In the genomic region with DNA sequence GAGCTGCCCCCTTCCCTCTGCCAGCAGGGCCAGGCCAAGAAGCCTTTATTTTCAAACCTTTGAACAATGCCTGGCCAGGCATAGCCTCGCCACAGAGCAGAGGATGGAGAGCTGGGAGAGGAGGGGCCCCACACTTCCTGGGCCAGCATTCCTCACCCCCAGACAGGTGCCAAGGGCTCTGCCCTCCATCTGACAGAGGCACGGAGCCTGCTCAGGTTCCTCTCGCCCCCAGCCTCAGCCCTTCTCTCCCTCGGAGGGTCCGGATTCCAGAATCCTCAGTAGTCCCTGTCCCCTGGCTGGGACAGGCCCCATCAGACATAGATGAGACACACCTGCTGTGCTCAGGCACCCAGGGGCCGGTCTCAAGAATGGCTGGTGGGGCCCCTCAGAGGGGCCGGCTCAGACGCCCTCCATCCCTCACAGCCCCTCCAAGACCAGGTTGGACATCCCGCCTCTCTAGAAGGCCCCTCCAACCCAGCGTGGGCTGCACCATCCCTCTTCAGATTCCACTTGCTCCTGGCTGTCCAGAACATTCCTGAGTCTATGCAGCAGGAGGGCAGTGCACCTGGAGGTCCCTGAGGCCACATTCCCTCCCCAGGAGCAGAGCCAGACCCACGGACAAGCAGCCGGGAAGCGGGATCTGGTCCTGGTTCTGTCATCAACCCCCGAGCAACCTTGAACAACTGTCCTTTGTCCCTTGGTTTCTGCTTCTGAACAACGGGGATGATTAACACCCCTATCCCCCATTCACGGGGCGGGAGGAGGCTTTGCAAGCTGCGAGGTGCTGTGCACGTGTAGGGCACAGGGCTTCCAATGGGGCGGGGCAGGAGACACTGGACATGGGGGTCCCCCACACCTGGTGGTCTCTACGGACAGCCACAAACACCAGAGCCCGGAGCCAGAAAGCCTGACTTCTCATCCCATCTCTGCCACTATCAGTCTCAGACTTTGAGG, we compare ENCODE assay signal across 21 cellular contexts. TPM values are rescaled to one million over a fixed set of nuclear protein-coding genes. Genes with fewer than 3 reads are reported as not detected.
A peak's percentile ranks its signal among the peaks of the same experiment; 100 is the strongest.
DNase-seq lines count a peak whose midpoint lies in the region; ATAC-seq, FAIRE-seq and TF ChIP-seq lines count a peak whose summit lies in the region.
"Had no signal": no experiment of that assay in that cellular context is flagged by ENCODE, and none has a peak within 500 bp of the region (broad histone marks: within the 10 kb centered on the region; RNA-seq: fewer than 3 reads in every experiment).

No MANE protein-coding gene starts in this region.

- peaks cover 16% of the 10 kb centered on the region for H3K4me1 Mint-ChIP-seq in MCF 10A (ENCODE audit: insufficient read depth, unreplicated experiment)
- peaks cover 23% of the 10 kb centered on the region for H3K4me1 Mint-ChIP-seq in activated T-helper 1 cell treated with anti-CD3 and anti-CD28 coated beads, Interleukin-12 subunit alpha, Interleukin-12 subunit beta, Interleukin-2, Interleukin-4 antibody, amounts not matched to agents 30 ng/mL and 10 ng/mL and 1 ng/mL, durations not matched to agents 14 hours and 24 hours and 36 hours (ENCODE audit: low read depth)
- H3K4me1 Mint-ChIP-seq in stimulated activated naive B cell treated with anti-CD40 and anti-IgM and Interleukin-4, amounts not matched to agents 10 μg/mL and 1 μg/mL and 100 μg/mL, for 72 hours: peaks cover 19 to 34% of the 10 kb centered on the region in 2 donors

- no peak for FAIRE-seq in RCC 7860 (lab: Jason Lieb, UNC)
- FAIRE-seq: G401.6 had no signal

- no peak for ATAC-seq in stimulated activated naive B cell treated with anti-CD40 and anti-IgM and Interleukin-4, amounts not matched to agents 10 μg/mL and 1 μg/mL and 100 μg/mL, for 72 hours (replicated peaks)
- ATAC-seq: CD8-positive, alpha-beta T cell had no signal

- no peak overlapping the region for H3K4me3 ChIP-seq in breast epithelium
- H3K4me3 ChIP-seq: MG63 had no signal

- H3K9me3 Mint-ChIP-seq in MCF 10A (ENCODE audit: unreplicated experiment): no peaks in the 10 kb centered on the region
- H3K9me3 Mint-ChIP-seq in activated T-helper 1 cell treated with anti-CD3 and anti-CD28 coated beads, Interleukin-12 subunit alpha, Interleukin-12 subunit beta, Interleukin-2, Interleukin-4 antibody, amounts not matched to agents 30 ng/mL and 10 ng/mL and 1 ng/mL, durations not matched to agents 14 hours and 24 hours and 36 hours: peaks cover 21% of the 10 kb centered on the region
- peaks cover 7 to 14% of the 10 kb centered on the region in 2 donors for H3K9me3 Mint-ChIP-seq in stimulated activated naive B cell treated with anti-CD40 and anti-IgM and Interleukin-4, amounts not matched to agents 10 μg/mL and 1 μg/mL and 100 μg/mL, for 72 hours
- H3K9me3 Mint-ChIP-seq: CD8-positive, alpha-beta T cell had no signal

- BruUV-seq in MCF 10A (replicated peaks; lab: Mats Ljungman, UMichigan): no TSS peak

- no peak for TF ChIP-seq POLR2A in breast epithelium (IDR thresholded peaks at IDR 0.05)

- CTCF ChIA-PET in MCF 10A (lab: Yijun Ruan, JAX): interaction anchor here (0.8 kb wide), 1 partner anchor 190 kb away, joined by 3 read pairs; no protein-coding TSS in a partner anchor

- H3K27ac Mint-ChIP-seq in MCF 10A (ENCODE audit: low read depth, unreplicated experiment): no peak overlapping the region
- peak overlapping the region; percentile 58 for H3K27ac Mint-ChIP-seq in activated T-helper 1 cell treated with anti-CD3 and anti-CD28 coated beads, Interleukin-12 subunit alpha, Interleukin-12 subunit beta, Interleukin-2, Interleukin-4 antibody, amounts not matched to agents 30 ng/mL and 10 ng/mL and 1 ng/mL, durations not matched to agents 14 hours and 24 hours and 36 hours
- peak overlapping the region; percentile 20 for H3K27ac Mint-ChIP-seq in stimulated activated naive B cell treated with anti-CD40 and anti-IgM and Interleukin-4, amounts not matched to agents 10 μg/mL and 1 μg/mL and 100 μg/mL, for 72 hours
- H3K27ac Mint-ChIP-seq: CD8-positive, alpha-beta T cell had no signal

- TF ChIP-seq CTCF in breast epithelium (IDR thresholded peaks at IDR 0.05) (no peak), MCF 10A (IDR thresholded peaks at IDR 0.05; ENCODE audit: unreplicated experiment) (no peak)

- DNase-seq in breast epithelium (ENCODE audit: low spot score in 2 of 2) (peak in 1 of 2 donors; percentile 74), MCF 10A (ENCODE audit: unreplicated experiment) (no peak), islet precursor cell (peak; percentile 89), superior temporal gyrus (ENCODE audit: extremely low spot score) (no peak), RCC 7860 (ENCODE audit: low spot score) (no peak), NCI-H526 treated with DMSO at 0.1 percent for 48 hours (lab: John Stamatoyannopoulos, UW) (no peak)
- DNase-seq in activated T-helper 1 cell treated with anti-CD3 and anti-CD28 coated beads, Interleukin-12 subunit alpha, Interleukin-12 subunit beta, Interleukin-2, Interleukin-4 antibody, amounts not matched to agents 30 ng/mL and 10 ng/mL and 1 ng/mL, durations not matched to agents 14 hours and 24 hours and 36 hours (ENCODE audit: low spot score): no peak
- no peak for DNase-seq in stimulated activated naive B cell treated with anti-CD40 and anti-IgM and Interleukin-4, amounts not matched to agents 10 μg/mL and 1 μg/mL and 100 μg/mL, for 72 hours
- DNase-seq: 8988T; AML-193; C1 segment of cervical spinal cord; CD8-positive, alpha-beta T cell; GOT3; Kasumi-1; MG63; NCI-H1048; NCI-H1436; NCI-H1930; Right ventricle myocardium superior had no signal

- H3K27me3 ChIP-seq in breast epithelium: no peaks in the 10 kb centered on the region
- H3K27me3 ChIP-seq: MG63 had no signal

- H3K4me3 Mint-ChIP-seq in MCF 10A (ENCODE audit: unreplicated experiment): no peak overlapping the region
- no peak overlapping the region for H3K4me3 Mint-ChIP-seq in activated T-helper 1 cell treated with anti-CD3 and anti-CD28 coated beads, Interleukin-12 subunit alpha, Interleukin-12 subunit beta, Interleukin-2, Interleukin-4 antibody, amounts not matched to agents 30 ng/mL and 10 ng/mL and 1 ng/mL, durations not matched to agents 14 hours and 24 hours and 36 hours
- H3K4me3 Mint-ChIP-seq in stimulated activated naive B cell treated with anti-CD40 and anti-IgM and Interleukin-4, amounts not matched to agents 10 μg/mL and 1 μg/mL and 100 μg/mL, for 72 hours: no peak overlapping the region
- H3K4me3 Mint-ChIP-seq: CD8-positive, alpha-beta T cell had no signal

- intact Hi-C loops in breast epithelium (cut with DNase I; ENCODE audit: low total_unique reads): no loop called here
- intact Hi-C loops in MCF 10A (cut with micrococcal nuclease): no loop called here
- intact Hi-C loops in activated T-helper 1 cell treated with anti-CD3 and anti-CD28 coated beads, Interleukin-12 subunit alpha, Interleukin-12 subunit beta, Interleukin-2, Interleukin-4 antibody, amounts not matched to agents 30 ng/mL and 10 ng/mL and 1 ng/mL, durations not matched to agents 14 hours and 24 hours and 36 hours (cut with micrococcal nuclease): no loop called here

- peaks cover 11% of the 10 kb centered on the region in 2 donors for H3K9me3 ChIP-seq in breast epithelium

- peak overlapping the region; percentile 70 to 79 for H3K27ac ChIP-seq in breast epithelium

- no peaks in the 10 kb centered on the region for H3K36me3 ChIP-seq in breast epithelium
- H3K36me3 ChIP-seq: MG63 had no signal

- H3K4me1 ChIP-seq in breast epithelium: peaks cover 0 to 11% of the 10 kb centered on the region in 2 donors

- no peaks in the 10 kb centered on the region for H3K27me3 Mint-ChIP-seq in MCF 10A (ENCODE audit: insufficient read depth, unreplicated experiment)
- no peaks in the 10 kb centered on the region for H3K27me3 Mint-ChIP-seq in activated T-helper 1 cell treated with anti-CD3 and anti-CD28 coated beads, Interleukin-12 subunit alpha, Interleukin-12 subunit beta, Interleukin-2, Interleukin-4 antibody, amounts not matched to agents 30 ng/mL and 10 ng/mL and 1 ng/mL, durations not matched to agents 14 hours and 24 hours and 36 hours (ENCODE audit: insufficient read depth)
- peaks cover 29 to 54% of the 10 kb centered on the region in 2 donors for H3K27me3 Mint-ChIP-seq in stimulated activated naive B cell treated with anti-CD40 and anti-IgM and Interleukin-4, amounts not matched to agents 10 μg/mL and 1 μg/mL and 100 μg/mL, for 72 hours

- POLR2A ChIA-PET in MCF 10A (lab: Yijun Ruan, JAX): interaction anchor here (0.6 kb wide), 1 partner anchor 40 kb away, joined by 4 read pairs; no protein-coding TSS in a partner anchor

- H3K36me3 Mint-ChIP-seq in MCF 10A (ENCODE audit: insufficient read depth, unreplicated experiment): no peaks in the 10 kb centered on the region
- H3K36me3 Mint-ChIP-seq in activated T-helper 1 cell treated with anti-CD3 and anti-CD28 coated beads, Interleukin-12 subunit alpha, Interleukin-12 subunit beta, Interleukin-2, Interleukin-4 antibody, amounts not matched to agents 30 ng/mL and 10 ng/mL and 1 ng/mL, durations not matched to agents 14 hours and 24 hours and 36 hours (ENCODE audit: low read depth): peaks cover 2% of the 10 kb centered on the region
- H3K36me3 Mint-ChIP-seq in stimulated activated naive B cell treated with anti-CD40 and anti-IgM and Interleukin-4, amounts not matched to agents 10 μg/mL and 1 μg/mL and 100 μg/mL, for 72 hours: peaks cover 9 to 18% of the 10 kb centered on the region in 2 donors
- H3K36me3 Mint-ChIP-seq: CD8-positive, alpha-beta T cell had no signal

RNA-seq across cellular contexts. Expression of gene PDGFB, which starts 13.0 kb away (rescaled TPM):
- total RNA-seq in breast epithelium (10 to 100 TPM in 1 of 3 donors, 1 to 10 TPM in 2; 5.3 to 11.1 (median 8.5) TPM), MCF 10A (2022) (0.29 and 0.37 TPM in 2 replicates)
- 0.78 and 1.2 TPM in 2 replicates for total RNA-seq in activated T-helper 1 cell treated with anti-CD3 and anti-CD28 coated beads, Interleukin-12 subunit alpha, Interleukin-12 subunit beta, Interleukin-2, Interleukin-4 antibody, amounts not matched to agents 30 ng/mL and 10 ng/mL and 1 ng/mL, durations not matched to agents 14 hours and 24 hours and 36 hours
- total RNA-seq: NCI-H460 had no signal
